15 cellular contexts compared by ENCODE assay signal in the genomic region with DNA sequence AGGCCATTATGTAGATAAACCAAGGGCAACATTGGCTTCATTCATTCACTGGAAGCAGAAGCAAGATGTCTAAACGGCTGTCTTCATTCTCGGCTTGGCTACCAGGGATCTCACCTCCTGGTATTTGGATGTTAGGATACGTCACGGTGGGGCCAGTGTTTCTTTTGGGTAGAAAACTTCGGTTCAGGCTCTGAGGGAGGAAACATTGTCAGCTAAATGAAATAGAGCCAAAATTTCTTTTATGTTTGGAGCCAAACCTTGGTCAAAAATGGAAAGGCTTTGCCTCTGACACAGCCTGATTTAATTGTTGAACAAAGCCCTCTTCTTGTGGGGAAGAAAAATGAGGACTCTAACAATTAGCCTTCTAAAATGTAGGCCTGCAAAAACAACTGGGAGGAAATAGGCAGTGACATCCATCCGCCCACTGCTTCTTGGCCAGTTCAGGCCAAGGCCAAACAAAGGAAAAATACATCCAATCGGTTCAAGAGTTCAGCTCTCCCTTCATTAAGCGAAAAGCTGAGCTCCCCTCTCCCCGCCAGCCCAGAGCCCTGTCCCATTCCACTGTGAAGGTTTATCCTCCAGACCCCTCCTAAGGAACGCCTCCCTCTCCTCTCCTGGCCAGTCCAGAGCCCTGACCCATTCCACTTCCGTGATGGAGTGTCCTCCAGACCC. TPM values are rescaled to one million over a fixed set of nuclear protein-coding genes. Genes with fewer than 3 reads are reported as not detected.
DNase-seq lines count a peak whose midpoint lies in the region; FAIRE-seq and TF ChIP-seq lines count a peak whose summit lies in the region.
"Had no signal": no experiment of that assay in that cellular context is flagged by ENCODE, and none has a peak within 500 bp of the region (broad histone marks: within the 10 kb centered on the region; RNA-seq: fewer than 3 reads in every experiment).

No MANE protein-coding gene starts in this region.

- H3K9me3 ChIP-seq in kidney (ENCODE audit: control insufficient read depth in 1 of 2, low read length in 2 of 2) (no peaks in the 10 kb centered on the region), Peyer's patch (no peaks in the 10 kb centered on the region), BE2C (no peaks in the 10 kb centered on the region)

- H3K27me3 Mint-ChIP-seq in Calu3 (ENCODE audit: unreplicated experiment) (no peaks in the 10 kb centered on the region), progenitor cell of endocrine pancreas (no peaks in the 10 kb centered on the region)
- H3K27me3 Mint-ChIP-seq: activated CD4-positive, alpha-beta memory T cell treated with anti-CD3 and anti-CD28 coated beads for 36 hours had no signal

- DNase-seq in Calu3 (no peak), dorsolateral prefrontal cortex (peak in 2 of 10 donors; percentile 46 to 48), kidney (no peak), progenitor cell of endocrine pancreas (ENCODE audit: low spot score, unreplicated experiment) (no peak), Peyer's patch (no peak), AML-193 (lab: John Stamatoyannopoulos, UW) (no peak), GM03348 (ENCODE audit: low spot score) (no peak), BE2C (no peak)
- DNase-seq: activated CD4-positive, alpha-beta memory T cell treated with anti-CD3 and anti-CD28 coated beads for 36 hours; activated naive CD4-positive, alpha-beta T cell treated with Interleukin-2 at 50 U/mL for 16 hours; DMS79 treated with DMSO at 0.1 percent for 48 hours; KG1; natural killer cell; NCI-H1694; NCI-H748 treated with DMSO at 0.1 percent for 48 hours had no signal

- H3K27ac ChIP-seq in dorsolateral prefrontal cortex, result peak overlapping the region; percentile 30 to 95 (median 88)
- peak overlapping the region; percentile 66 to 70 for H3K27ac ChIP-seq in kidney (ENCODE audit: low read depth in 2 of 2, low read length in 2 of 2)
- no peak overlapping the region for H3K27ac ChIP-seq in Peyer's patch

- H3K4me3 ChIP-seq in dorsolateral prefrontal cortex (peak overlapping the region in 3 of 59 donors; percentile 3 to 30 (median 5)), kidney (ENCODE audit: low read length in 2 of 2) (no peak overlapping the region), Peyer's patch (no peak overlapping the region), BE2C (ENCODE audit: low read depth, low read length) (no peak overlapping the region)

- H3K4me1 Mint-ChIP-seq in Calu3 (ENCODE audit: low read depth, unreplicated experiment) (peaks cover 4% of the 10 kb centered on the region), progenitor cell of endocrine pancreas (ENCODE audit: low read depth) (peaks cover 19% of the 10 kb centered on the region)

- H3K4me3 Mint-ChIP-seq in Calu3 (ENCODE audit: low read depth, unreplicated experiment), result no peak overlapping the region
- no peak overlapping the region for H3K4me3 Mint-ChIP-seq in progenitor cell of endocrine pancreas (ENCODE audit: low read depth)
- H3K4me3 Mint-ChIP-seq: activated CD4-positive, alpha-beta memory T cell treated with anti-CD3 and anti-CD28 coated beads for 36 hours; natural killer cell had no signal

- TF ChIP-seq POLR2A in Peyer's patch (IDR thresholded peaks at IDR 0.05), result no peak

- no peaks in the 10 kb centered on the region for H3K36me3 ChIP-seq in kidney (ENCODE audit: control insufficient read depth in 1 of 2, insufficient read depth in 2 of 2, low read length in 2 of 2)
- no peaks in the 10 kb centered on the region for H3K36me3 ChIP-seq in Peyer's patch
- no peaks in the 10 kb centered on the region for H3K36me3 ChIP-seq in BE2C

- peaks cover 59% of the 10 kb centered on the region for H3K36me3 Mint-ChIP-seq in Calu3 (ENCODE audit: insufficient read depth, unreplicated experiment)
- H3K36me3 Mint-ChIP-seq in progenitor cell of endocrine pancreas (ENCODE audit: insufficient read depth), result peaks cover 4% of the 10 kb centered on the region
- H3K36me3 Mint-ChIP-seq: natural killer cell had no signal

- peak overlapping the region in 1 of 2 donors; percentile 17 for H3K9ac ChIP-seq in kidney (ENCODE audit: low read length in 2 of 2)

- no TSS peak for BruUV-seq in Calu3 (replicated peaks; lab: Mats Ljungman, UMichigan)

- H3K27me3 ChIP-seq in dorsolateral prefrontal cortex (no peaks in the 10 kb centered on the region), Peyer's patch (no peaks in the 10 kb centered on the region), BE2C (no peaks in the 10 kb centered on the region)

- intact Hi-C loops in Calu3 (cut with micrococcal nuclease; ENCODE audit: unreplicated experiment) (no loop called here), dorsolateral prefrontal cortex (cut with DNase I) (no loop called here), kidney (cut with DNase I) (no loop called here)

- TF ChIP-seq CTCF in Calu3 (IDR thresholded peaks at IDR 0.05; ENCODE audit: unreplicated experiment) (no peak), dorsolateral prefrontal cortex (IDR thresholded peaks at IDR 0.05 in 54 of 56, conservative IDR thresholded peaks at IDR 0.05 in 2 of 56; ENCODE audit: low read depth in 1 of 56, partially characterized antibody in 56 of 56) (no peak), kidney (IDR thresholded peaks at IDR 0.05; ENCODE audit: borderline replicate concordance, extremely low read depth, insufficient read depth) (no peak), progenitor cell of endocrine pancreas (IDR thresholded peaks at IDR 0.05; ENCODE audit: unreplicated experiment) (no peak), Peyer's patch (IDR thresholded peaks at IDR 0.05) (no peak), BE2C (IDR thresholded peaks at IDR 0.05; ENCODE audit: low read depth, low read length) (no peak)

- H3K9me3 Mint-ChIP-seq in Calu3 (ENCODE audit: low read depth, unreplicated experiment) (no peaks in the 10 kb centered on the region), progenitor cell of endocrine pancreas (ENCODE audit: low read depth) (no peaks in the 10 kb centered on the region)
- H3K9me3 Mint-ChIP-seq: activated CD4-positive, alpha-beta memory T cell treated with anti-CD3 and anti-CD28 coated beads for 36 hours; natural killer cell had no signal

- H3K4me1 ChIP-seq in kidney (ENCODE audit: control insufficient read depth in 1 of 2, insufficient read depth in 1 of 2, low read depth in 1 of 2, low read length in 2 of 2), result no peaks in the 10 kb centered on the region
- peaks cover 0 to 5% (median 0%) of the 10 kb centered on the region in 4 donors for H3K4me1 ChIP-seq in Peyer's patch
- no peaks in the 10 kb centered on the region for H3K4me1 ChIP-seq in BE2C

- H3K27ac Mint-ChIP-seq in Calu3 (ENCODE audit: unreplicated experiment) (peak overlapping the region; percentile 5), progenitor cell of endocrine pancreas (peak overlapping the region; percentile 84)
- H3K27ac Mint-ChIP-seq: activated CD4-positive, alpha-beta memory T cell treated with anti-CD3 and anti-CD28 coated beads for 36 hours; natural killer cell had no signal

- no peak for FAIRE-seq in kidney (lab: Jason Lieb, UNC)

- CTCF ChIA-PET in Calu3 (lab: Charles Lee), result no interaction called here

RNA-seq across cellular contexts. Expression of a gene that starts 44.4 kb away (rescaled TPM):
- total RNA-seq in Calu3 (2022) (273 and 293 TPM in 2 replicates), dorsolateral prefrontal cortex (100 to 1,000 TPM in 97 of 120 experiments, 10 to 100 TPM in 23; 82.4 to 323 (median 122) TPM), kidney (141 TPM), progenitor cell of endocrine pancreas (63.9 and 64.5 TPM in 2 replicates), Peyer's patch (10 to 100 TPM; 15.2 to 85.0 (median 36.6) TPM)
- 34.9 TPM for polyA plus RNA-seq in kidney (ENCODE audit: insufficient read depth, low read depth, low replicate concordance)
- 12.1 TPM for polyA plus RNA-seq in BE2C (2012; ENCODE audit: insufficient read depth, insufficient read length, low read depth)

Comparison
In these comparisons a context has a peak if more than half of its experiments do, and no peak if none do; other contexts are left out.
1. H3K27ac ChIP-seq: peak in dorsolateral prefrontal cortex (59 of 59) and kidney (2 of 2); none in Peyer's patch (0 of 4).